In the genomic region with DNA sequence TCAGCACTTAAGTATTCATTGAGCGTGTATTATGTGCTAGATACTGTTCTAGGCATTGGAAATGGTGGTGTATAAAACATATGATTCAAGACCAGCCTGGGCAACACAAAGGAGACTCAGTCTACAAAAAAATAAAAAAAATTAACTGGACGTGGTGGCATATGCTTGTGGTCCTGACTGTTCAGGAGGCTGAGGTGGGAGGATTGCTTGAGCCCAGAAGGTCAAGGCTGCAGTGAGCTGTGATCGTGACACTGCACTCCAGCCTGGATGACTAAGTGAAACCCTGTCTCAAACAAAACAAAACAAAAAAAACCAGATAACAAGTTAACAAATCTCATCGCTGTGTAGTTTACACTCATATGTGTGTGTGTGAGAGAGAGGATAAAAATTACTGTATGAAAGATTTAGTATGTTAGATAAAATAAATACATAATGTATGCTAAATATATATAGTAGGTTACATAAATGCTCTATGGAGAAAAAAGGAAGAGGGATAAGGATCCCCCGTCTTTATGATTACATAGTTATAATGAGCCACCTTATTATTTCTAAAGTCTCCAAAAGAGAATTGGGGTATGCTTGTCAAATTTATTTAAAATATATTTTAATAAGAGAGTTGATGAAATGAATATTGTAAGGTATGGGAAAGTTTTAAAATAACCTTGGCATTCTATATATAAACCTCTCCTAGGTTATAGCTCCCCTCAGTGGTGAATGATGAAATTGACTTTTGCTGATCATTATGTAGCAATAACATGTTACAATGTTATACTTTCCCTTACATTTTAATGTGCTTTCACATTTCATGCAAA, we compare ENCODE assay signal across 8 cellular contexts.
A peak's percentile ranks its signal among the peaks of the same experiment; 100 is the strongest.
DNase-seq lines count a peak whose midpoint lies in the region; ATAC-seq and TF ChIP-seq lines count a peak whose summit lies in the region.

No MANE protein-coding gene starts in this region.

- H3K4me3 Mint-ChIP-seq in neural crest cell, result no peak overlapping the region

- H3K36me3 Mint-ChIP-seq in neural crest cell (ENCODE audit: low read depth), result peaks cover 9% of the 10 kb centered on the region

- TF ChIP-seq RAD21 in Ishikawa (IDR thresholded peaks at IDR 0.05; ENCODE audit: low read depth), result peak; percentile 80

- TF ChIP-seq EP300 in Ishikawa (IDR thresholded peaks at IDR 0.05; ENCODE audit: borderline replicate concordance), result no peak

- no peak for ATAC-seq in HG03521 (IDR thresholded peaks at IDR 0.05; ENCODE audit: unreplicated experiment)

- H3K9me3 Mint-ChIP-seq in neural crest cell, result peaks cover 3% of the 10 kb centered on the region

- H3K4me1 Mint-ChIP-seq in neural crest cell, result peaks cover 4% of the 10 kb centered on the region

- DNase-seq in NCI-H510A treated with DMSO at 0.1 percent for 48 hours (lab: John Stamatoyannopoulos, UW), result peak; percentile 72
- DNase-seq in NCI-H510A (lab: John Stamatoyannopoulos, UW), result no peak
- peak; percentile 34 for DNase-seq in SHP77 treated with DMSO at 0.1 percent for 48 hours (lab: John Stamatoyannopoulos, UW)
- DNase-seq in epithelial cell of proximal tubule (ENCODE audit: low read depth), result no peak
- DNase-seq in neural crest cell (ENCODE audit: low read depth, low spot score), result no peak
- DNase-seq in activated CD8-positive, alpha-beta memory T cell treated with anti-CD3 and anti-CD28 coated beads, Interleukin-2, amount 50 U/mL, for 48 hours, result no peak

- TF ChIP-seq CTCF in epithelial cell of proximal tubule (conservative IDR thresholded peaks at IDR 0.05; ENCODE audit: low read depth, low read length) (peak; percentile 63), neural crest cell (conservative IDR thresholded peaks at IDR 0.05) (peak; percentile 89)

- H3K4me3 ChIP-seq in epithelial cell of proximal tubule (ENCODE audit: low read depth, low read length), result no peak overlapping the region

- H3K27me3 Mint-ChIP-seq in neural crest cell (ENCODE audit: low read depth), result no peaks in the 10 kb centered on the region

- H3K27ac Mint-ChIP-seq in neural crest cell (ENCODE audit: unreplicated experiment), result no peak overlapping the region

TF ChIP-seq in Ishikawa, 13 proteins besides CTCF, POLR2A, EP300 and RAD21:
- TF ChIP-seq TAF1 (IDR thresholded peaks at IDR 0.05; ENCODE audit: low read depth) (no peak), CREB1 (IDR thresholded peaks at IDR 0.05; ENCODE audit: low read depth) (no peak), EGR1 (IDR thresholded peaks at IDR 0.05) (no peak), YY1 (IDR thresholded peaks at IDR 0.05; ENCODE audit: low read depth) (no peak), TEAD4 (IDR thresholded peaks at IDR 0.05) (no peak), TCF12 (IDR thresholded peaks at IDR 0.05; ENCODE audit: low read depth) (no peak), CEBPB (IDR thresholded peaks at IDR 0.05) (no peak)
- TF ChIP-seq, protein P1, sequence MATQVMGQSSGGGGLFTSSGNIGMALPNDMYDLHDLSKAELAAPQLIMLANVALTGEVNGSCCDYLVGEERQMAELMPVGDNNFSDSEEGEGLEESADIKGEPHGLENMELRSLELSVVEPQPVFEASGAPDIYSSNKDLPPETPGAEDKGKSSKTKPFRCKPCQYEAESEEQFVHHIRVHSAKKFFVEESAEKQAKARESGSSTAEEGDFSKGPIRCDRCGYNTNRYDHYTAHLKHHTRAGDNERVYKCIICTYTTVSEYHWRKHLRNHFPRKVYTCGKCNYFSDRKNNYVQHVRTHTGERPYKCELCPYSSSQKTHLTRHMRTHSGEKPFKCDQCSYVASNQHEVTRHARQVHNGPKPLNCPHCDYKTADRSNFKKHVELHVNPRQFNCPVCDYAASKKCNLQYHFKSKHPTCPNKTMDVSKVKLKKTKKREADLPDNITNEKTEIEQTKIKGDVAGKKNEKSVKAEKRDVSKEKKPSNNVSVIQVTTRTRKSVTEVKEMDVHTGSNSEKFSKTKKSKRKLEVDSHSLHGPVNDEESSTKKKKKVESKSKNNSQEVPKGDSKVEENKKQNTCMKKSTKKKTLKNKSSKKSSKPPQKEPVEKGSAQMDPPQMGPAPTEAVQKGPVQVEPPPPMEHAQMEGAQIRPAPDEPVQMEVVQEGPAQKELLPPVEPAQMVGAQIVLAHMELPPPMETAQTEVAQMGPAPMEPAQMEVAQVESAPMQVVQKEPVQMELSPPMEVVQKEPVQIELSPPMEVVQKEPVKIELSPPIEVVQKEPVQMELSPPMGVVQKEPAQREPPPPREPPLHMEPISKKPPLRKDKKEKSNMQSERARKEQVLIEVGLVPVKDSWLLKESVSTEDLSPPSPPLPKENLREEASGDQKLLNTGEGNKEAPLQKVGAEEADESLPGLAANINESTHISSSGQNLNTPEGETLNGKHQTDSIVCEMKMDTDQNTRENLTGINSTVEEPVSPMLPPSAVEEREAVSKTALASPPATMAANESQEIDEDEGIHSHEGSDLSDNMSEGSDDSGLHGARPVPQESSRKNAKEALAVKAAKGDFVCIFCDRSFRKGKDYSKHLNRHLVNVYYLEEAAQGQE (IDR thresholded peaks at IDR 0.05; ENCODE audit: low read depth), result no peak
- TF ChIP-seq, protein P2, sequence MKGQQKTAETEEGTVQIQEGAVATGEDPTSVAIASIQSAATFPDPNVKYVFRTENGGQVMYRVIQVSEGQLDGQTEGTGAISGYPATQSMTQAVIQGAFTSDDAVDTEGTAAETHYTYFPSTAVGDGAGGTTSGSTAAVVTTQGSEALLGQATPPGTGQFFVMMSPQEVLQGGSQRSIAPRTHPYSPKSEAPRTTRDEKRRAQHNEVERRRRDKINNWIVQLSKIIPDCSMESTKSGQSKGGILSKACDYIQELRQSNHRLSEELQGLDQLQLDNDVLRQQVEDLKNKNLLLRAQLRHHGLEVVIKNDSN (IDR thresholded peaks at IDR 0.05), result no peak
- TF ChIP-seq, protein P3, sequence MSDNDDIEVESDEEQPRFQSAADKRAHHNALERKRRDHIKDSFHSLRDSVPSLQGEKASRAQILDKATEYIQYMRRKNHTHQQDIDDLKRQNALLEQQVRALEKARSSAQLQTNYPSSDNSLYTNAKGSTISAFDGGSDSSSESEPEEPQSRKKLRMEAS (IDR thresholded peaks at IDR 0.05), result no peak

Comparison
In these comparisons a context has a peak if more than half of its experiments do, and no peak if none do; other contexts are left out.
1. DNase-seq: peak in NCI-H510A treated with DMSO at 0.1 percent for 48 hours (single experiment) and SHP77 treated with DMSO at 0.1 percent for 48 hours (single experiment); none in NCI-H510A (single experiment), epithelial cell of proximal tubule (single experiment), neural crest cell (single experiment) and activated CD8-positive, alpha-beta memory T cell treated with anti-CD3 and anti-CD28 coated beads, Interleukin-2, amount 50 U/mL, for 48 hours (single experiment).